In genomic region chr6:6560909-6561308, GRCh38 we compare ENCODE assay signal across 18 cellular contexts. TPM values are rescaled to one million over a fixed set of nuclear protein-coding genes. Genes with fewer than 3 reads are reported as not detected.
A peak's percentile ranks its signal among the peaks of the same experiment; 100 is the strongest.
DNase-seq lines count a peak whose midpoint lies in the region; TF ChIP-seq lines count a peak whose summit lies in the region.
"Had no signal": no experiment of that assay in that cellular context is flagged by ENCODE, and none has a peak within 500 bp of the region (broad histone marks: within the 10 kb centered on the region; RNA-seq: fewer than 3 reads in every experiment).

No MANE protein-coding gene starts in this region.

- in situ Hi-C loops in Caki2 (cut with HindIII; ENCODE audit: low pct_unique_long_range_greater_than_20kb, low sequenced_read_pairs): no loop called here
- in situ Hi-C loops in GM13977 (cut with MboI; ENCODE audit: low pct_unique_long_range_greater_than_20kb, low sequenced_read_pairs, unreplicated experiment): no loop called here

- DNase-seq in Caki2 (ENCODE audit: low read depth): peak; percentile 10
- no peak for DNase-seq in GM13977 (ENCODE audit: low spot score)
- peak; percentile 26 for DNase-seq in NOMO-1 treated with dmso at 0.1 percent for 144 hours (lab: John Stamatoyannopoulos, UW; ENCODE audit: unreplicated experiment)
- peak; percentile 23 for DNase-seq in dermis blood vessel endothelial cell
- no peak for DNase-seq in stimulated activated naive CD4-positive, alpha-beta T cell treated with Interleukin-2 at 50 U/mL for 16 hours (lab: John Stamatoyannopoulos, UW)
- no peak for DNase-seq in islet precursor cell
- no peak for DNase-seq in COLO668 (lab: John Stamatoyannopoulos, UW; ENCODE audit: unreplicated experiment)
- no peak for DNase-seq in NCI-H446 treated with DMSO at 0.1 percent for 48 hours (lab: John Stamatoyannopoulos, UW)
- DNase-seq: activated CD4-positive, alpha-beta memory T cell treated with anti-CD3 and anti-CD28 coated beads, Interleukin-2, amount 10 ng/mL, durations not matched to agents 7 days and 5 days; activated naive CD8-positive, alpha-beta T cell treated with anti-CD3 and anti-CD28 coated beads, Interleukin-2, amount 50 U/mL, for 24 hours; H9; head of caudate nucleus; midbrain; NCI-H2171; SK-N-SH; stimulated activated naive CD8-positive, alpha-beta T cell treated with anti-CD3 and anti-CD28 coated beads, Interleukin-15, amount 100 ng/mL, for 72 hours; upper lobe of right lung had no signal

- TF ChIP-seq CTCF in GM13977 (IDR thresholded peaks at IDR 0.05; ENCODE audit: extremely low read depth, insufficient read depth, missing control alignments): peak; percentile 16

RNA-seq across cellular contexts. Expression of gene LY86, which starts 27.6 kb away (rescaled TPM):
- total RNA-seq in Caki2 (2014; rRNA removed; shearing (Covaris generic); ENCODE audit: low replicate concordance): not detected in 2 replicates
- not detected in 2 replicates for total RNA-seq in dermis blood vessel endothelial cell
- total RNA-seq: bronchial epithelial cell, H9 had no signal

Comparison
In these comparisons a context has a peak if more than half of its experiments do, and no peak if none do; other contexts are left out.
1. DNase-seq: peak in Caki2 (single experiment), NOMO-1 treated with dmso at 0.1 percent for 144 hours (single experiment) and dermis blood vessel endothelial cell (single experiment); none in GM13977 (single experiment), stimulated activated naive CD4-positive, alpha-beta T cell treated with Interleukin-2 at 50 U/mL for 16 hours (single experiment), islet precursor cell (single experiment), COLO668 (single experiment) and NCI-H446 treated with DMSO at 0.1 percent for 48 hours (single experiment).